Comparison of ENCODE assay signal across 25 cellular contexts in genomic region chr11:76251576-76251975, GRCh38. TPM values are rescaled to one million over a fixed set of nuclear protein-coding genes. Genes with fewer than 3 reads are reported as not detected.
DNase-seq lines count a peak whose midpoint lies in the region; ATAC-seq and TF ChIP-seq lines count a peak whose summit lies in the region.
"Had no signal": no experiment of that assay in that cellular context is flagged by ENCODE, and none has a peak within 500 bp of the region (broad histone marks: within the 10 kb centered on the region; RNA-seq: fewer than 3 reads in every experiment).

No MANE protein-coding gene starts in this region.

- TF ChIP-seq EP300 in suprapubic skin (IDR thresholded peaks at IDR 0.05): no peak
- no peak for TF ChIP-seq EP300 in stomach (IDR thresholded peaks at IDR 0.05)

- intact Hi-C loops in stomach (cut with DNase I; ENCODE audit: low total_unique reads): no loop called here

- H3K27me3 ChIP-seq in suprapubic skin: no peaks in the 10 kb centered on the region
- H3K27me3 ChIP-seq in stomach: peaks cover 0 to 6% (median 0%) of the 10 kb centered on the region in 3 donors
- H3K27me3 ChIP-seq: cardiac muscle cell had no signal

- no peak for TF ChIP-seq CTCF in suprapubic skin (IDR thresholded peaks at IDR 0.05)
- no peak for TF ChIP-seq CTCF in stomach (IDR thresholded peaks at IDR 0.05)

- no peak for TF ChIP-seq POLR2A in suprapubic skin (IDR thresholded peaks at IDR 0.05)
- no peak for TF ChIP-seq POLR2A in stomach (IDR thresholded peaks at IDR 0.05)

- H3K36me3 ChIP-seq in suprapubic skin (no peaks in the 10 kb centered on the region), stomach (no peaks in the 10 kb centered on the region)
- H3K36me3 ChIP-seq: cardiac muscle cell had no signal

- H3K9me3 ChIP-seq in suprapubic skin: no peaks in the 10 kb centered on the region
- peaks cover 0 to 16% (median 4%) of the 10 kb centered on the region in 4 donors for H3K9me3 ChIP-seq in stomach
- H3K9me3 ChIP-seq: mucosa of descending colon had no signal

- H3K4me3 ChIP-seq in suprapubic skin (no peak overlapping the region), stomach (no peak overlapping the region)
- H3K4me3 ChIP-seq: cardiac muscle cell, mucosa of descending colon had no signal

- peak; percentile 43 for ATAC-seq in left lobe of liver
- ATAC-seq in GM19395 (IDR thresholded peaks at IDR 0.05; ENCODE audit: unreplicated experiment): no peak
- ATAC-seq: HCT116; mucosa of descending colon; PC-3; stimulated activated naive CD8-positive, alpha-beta T cell treated with anti-CD3 and anti-CD28 coated beads, Interleukin-15, Interleukin-2, amounts not matched to agents 100 U/mL and 50 U/mL, for 24 hours; WTC11 had no signal

- DNase-seq in NOMO-1 treated with DMSO at 0.1 percent for 48 hours (lab: John Stamatoyannopoulos, UW; ENCODE audit: unreplicated experiment) (peak; percentile 8), NOMO-1 treated with dmso at 0.1 percent for 144 hours (lab: John Stamatoyannopoulos, UW; ENCODE audit: unreplicated experiment) (no peak), SKM-1 (lab: John Stamatoyannopoulos, UW; ENCODE audit: unreplicated experiment) (peak; percentile 61), left lobe of liver (ENCODE audit: low spot score) (no peak), suprapubic skin (ENCODE audit: low spot score in 2 of 2) (no peak), SW 1271 (lab: John Stamatoyannopoulos, UW) (no peak), stomach (no peak)
- DNase-seq: activated CD4-positive, alpha-beta memory T cell treated with anti-CD3 and anti-CD28 coated beads for 36 hours; activated gamma-delta T cell; activated T-cell treated with anti-CD3 and anti-CD28 coated beads for 4 hours; amniotic stem cell; Calu3; NCI-H1694; PC-3; SHP77 treated with DMSO at 0.1 percent for 48 hours; small intestine; stimulated activated CD4-positive, alpha-beta T cell treated with anti-CD3 and anti-CD28 coated beads, Interleukin-4, amount 100 ng/mL, for 1 hour; stimulated activated naive CD8-positive, alpha-beta T cell treated with anti-CD3 and anti-CD28 coated beads, Interleukin-15, Interleukin-2, amounts not matched to agents 100 U/mL and 50 U/mL, for 24 hours had no signal

- WGBS in suprapubic skin: 64% methylated on average over 2 of the region's 2 CpGs
- WGBS in stomach, 5 donors: 33 to 90% (median 41%) methylated on average over 2 of the region's 2 CpGs

- H3K4me1 ChIP-seq in suprapubic skin: peaks cover 13% of the 10 kb centered on the region
- peaks cover 0 to 10% (median 0%) of the 10 kb centered on the region in 4 donors for H3K4me1 ChIP-seq in stomach

- H3K27ac ChIP-seq in suprapubic skin (peak overlapping the region; percentile 59), stomach (peak overlapping the region in 1 of 5 donors; percentile 22)
- H3K27ac ChIP-seq: cardiac muscle cell had no signal

RNA-seq across cellular contexts. Expression of gene WNT11, which starts 45.3 kb away (rescaled TPM):
- total RNA-seq in left lobe of liver (3.4 TPM), suprapubic skin (10 to 100 TPM in 2 of 4 donors, 1 to 10 TPM in 2; 7.8 to 19.5 (median 11.0) TPM), stomach (10 to 100 TPM in 2 of 5 donors, 1 to 10 TPM in 1, not detected in 2; 1.8 to 96.7 (median 34.4) TPM)
- under 1 TPM; 0.12 to 0.76 (median 0.30) TPM for polyA plus RNA-seq in stomach
- total RNA-seq: activated CD4-positive, alpha-beta memory T cell treated with anti-CD3 and anti-CD28 coated beads for 36 hours; Calu3; endothelial cell of umbilical vein; T-helper 2 cell treated with Interferon-gamma antibody and Interleukin-4, amounts not matched to agents 100 ng/mL and 5 ng/mL, for 36 hours had no signal
- polyA plus RNA-seq: endothelial cell of umbilical vein had no signal

Comparison
In these comparisons a context has a peak if more than half of its experiments do, and no peak if none do; other contexts are left out.
1. DNase-seq: peak in NOMO-1 treated with DMSO at 0.1 percent for 48 hours (single experiment) and SKM-1 (single experiment); none in NOMO-1 treated with dmso at 0.1 percent for 144 hours (single experiment), left lobe of liver (single experiment), suprapubic skin (0 of 2), SW 1271 (0 of 2) and stomach (single experiment).